Comparison of ENCODE assay signal across 14 cellular contexts in the genomic region with DNA sequence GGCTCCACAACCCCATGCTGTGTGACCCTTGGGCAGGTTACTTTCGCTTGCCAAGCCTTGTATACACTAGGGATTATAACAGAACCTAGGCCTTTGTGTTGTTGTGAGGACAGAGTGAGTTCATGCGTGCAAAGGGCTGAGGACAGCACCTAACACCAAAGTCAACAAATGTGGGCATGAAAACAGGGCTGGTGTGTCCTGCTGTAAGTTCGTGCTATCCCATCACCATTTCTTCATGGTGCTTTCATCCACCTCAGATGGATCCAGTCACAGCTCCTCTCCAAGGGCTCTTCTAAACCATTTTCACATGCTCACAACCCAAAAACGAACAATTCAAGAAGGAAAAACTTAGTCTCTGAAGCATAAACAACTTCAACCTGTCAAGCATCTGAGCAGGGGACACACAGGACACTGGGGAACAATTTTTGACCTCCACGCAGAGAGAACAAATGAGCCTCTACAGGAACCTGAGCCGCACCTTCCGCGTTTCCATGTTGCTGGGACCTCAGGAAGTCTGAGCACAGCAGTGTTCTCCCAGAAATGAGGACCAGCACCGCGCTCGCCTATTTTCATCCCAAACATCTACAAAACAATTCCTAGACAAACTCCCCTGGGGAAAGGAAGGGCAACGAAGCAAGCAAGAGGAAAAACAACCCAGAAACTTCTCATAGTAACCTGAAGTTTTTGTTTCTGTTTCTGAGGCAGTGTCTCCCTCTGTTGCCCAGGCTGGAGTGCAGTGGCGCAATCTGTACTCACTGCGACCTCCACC. TPM values are rescaled to one million over a fixed set of nuclear protein-coding genes. Genes with fewer than 3 reads are reported as not detected.
DNase-seq lines count a peak whose midpoint lies in the region; TF ChIP-seq lines count a peak whose summit lies in the region.
"Had no signal": no experiment of that assay in that cellular context is flagged by ENCODE, and none has a peak within 500 bp of the region (broad histone marks: within the 10 kb centered on the region; RNA-seq: fewer than 3 reads in every experiment).

No MANE protein-coding gene starts in this region.

- intact Hi-C loops in Caco-2 (cut with micrococcal nuclease; ENCODE audit: unreplicated experiment): loop anchor here (10.0 kb wide), 1 partner anchor 296 kb away; the partner anchor contains the start of gene GINM1

- H3K36me3 ChIP-seq in Caco-2 (ENCODE audit: control insufficient read depth, insufficient read depth, low read length): no peaks in the 10 kb centered on the region
- H3K36me3 ChIP-seq: prostate gland, tibial artery had no signal

- peaks cover 16% of the 10 kb centered on the region for H3K4me1 ChIP-seq in Caco-2

- H3K4me1 Mint-ChIP-seq in Caco-2 (ENCODE audit: low read depth, unreplicated experiment): peaks cover 30% of the 10 kb centered on the region
- H3K4me1 Mint-ChIP-seq in activated CD4-positive, alpha-beta T cell treated with anti-CD3 and anti-CD28 coated beads, Interleukin-2, amount 10 ng/mL, durations not matched to agents 7 days and 5 days: peaks cover 25% of the 10 kb centered on the region

- H3K27ac Mint-ChIP-seq in Caco-2 (ENCODE audit: unreplicated experiment): no peak overlapping the region
- H3K27ac Mint-ChIP-seq in activated CD4-positive, alpha-beta T cell treated with anti-CD3 and anti-CD28 coated beads, Interleukin-2, amount 10 ng/mL, durations not matched to agents 7 days and 5 days: no peak overlapping the region
- H3K27ac Mint-ChIP-seq: activated naive CD8-positive, alpha-beta T cell treated with anti-CD3 and anti-CD28 coated beads, Interleukin-2, amount 10 ng/mL, durations not matched to agents 7 days and 5 days had no signal

- CTCF ChIA-PET in Caco-2 (lab: Charles Lee): interaction anchor here (0.6 kb wide), 1 partner anchor 27 kb away, joined by 3 read pairs; no protein-coding TSS in a partner anchor
- CTCF ChIA-PET in activated CD4-positive, alpha-beta T cell treated with anti-CD3 and anti-CD28 coated beads, Interleukin-2, amount 10 ng/mL, durations not matched to agents 7 days and 5 days (lab: Charles Lee): no interaction called here

- BruUV-seq in Caco-2 (replicated peaks; lab: Mats Ljungman, UMichigan): no TSS peak

- H3K4me3 ChIP-seq in Caco-2 (ENCODE audit: low read depth, low read length): no peak overlapping the region
- no peak overlapping the region for H3K4me3 ChIP-seq in astrocyte of the cerebellum (ENCODE audit: low read depth, low read length)
- H3K4me3 ChIP-seq: prostate gland, tibial artery had no signal

- POLR2A ChIA-PET in Caco-2 (lab: Charles Lee): interaction anchor here (0.6 kb wide), 1 partner anchor 29 kb away, joined by 5 read pairs; no protein-coding TSS in a partner anchor
- POLR2A ChIA-PET in activated CD4-positive, alpha-beta T cell treated with anti-CD3 and anti-CD28 coated beads, Interleukin-2, amount 10 ng/mL, durations not matched to agents 7 days and 5 days (lab: Charles Lee): no interaction called here

- in situ Hi-C loops in astrocyte of the cerebellum (cut with HindIII; ENCODE audit: low sequenced_read_pairs) (no loop called here), G401 (cut with HindIII; ENCODE audit: low sequenced_read_pairs) (no loop called here)

- H3K4me3 Mint-ChIP-seq in Caco-2 (ENCODE audit: unreplicated experiment): peak overlapping the region; percentile 35
- no peak overlapping the region for H3K4me3 Mint-ChIP-seq in activated CD4-positive, alpha-beta T cell treated with anti-CD3 and anti-CD28 coated beads, Interleukin-2, amount 10 ng/mL, durations not matched to agents 7 days and 5 days
- H3K4me3 Mint-ChIP-seq: activated naive CD8-positive, alpha-beta T cell treated with anti-CD3 and anti-CD28 coated beads, Interleukin-2, amount 10 ng/mL, durations not matched to agents 7 days and 5 days had no signal

- no peaks in the 10 kb centered on the region for H3K27me3 ChIP-seq in Caco-2 (replicated peaks; ENCODE audit: control insufficient read depth, insufficient read depth, low read length)
- H3K27me3 ChIP-seq: tibial artery had no signal

- H3K36me3 Mint-ChIP-seq in Caco-2 (ENCODE audit: insufficient read depth, unreplicated experiment): no peaks in the 10 kb centered on the region
- H3K36me3 Mint-ChIP-seq in activated CD4-positive, alpha-beta T cell treated with anti-CD3 and anti-CD28 coated beads, Interleukin-2, amount 10 ng/mL, durations not matched to agents 7 days and 5 days (ENCODE audit: low read depth): no peaks in the 10 kb centered on the region
- H3K36me3 Mint-ChIP-seq: activated naive CD8-positive, alpha-beta T cell treated with anti-CD3 and anti-CD28 coated beads, Interleukin-2, amount 10 ng/mL, durations not matched to agents 7 days and 5 days had no signal

- no peak for TF ChIP-seq CTCF in Caco-2 (IDR thresholded peaks at IDR 0.05; ENCODE audit: insufficient read depth in 1 of 2, low read depth in 1 of 2, low read length in 1 of 2, severe bottlenecking in 1 of 2, unreplicated experiment in 1 of 2)
- TF ChIP-seq CTCF in astrocyte of the cerebellum (IDR thresholded peaks at IDR 0.05; ENCODE audit: low read depth, low read length, missing control alignments): peak; percentile 21

- no peaks in the 10 kb centered on the region for H3K9me3 Mint-ChIP-seq in Caco-2 (ENCODE audit: unreplicated experiment)
- no peaks in the 10 kb centered on the region for H3K9me3 Mint-ChIP-seq in activated CD4-positive, alpha-beta T cell treated with anti-CD3 and anti-CD28 coated beads, Interleukin-2, amount 10 ng/mL, durations not matched to agents 7 days and 5 days
- H3K9me3 Mint-ChIP-seq: activated naive CD8-positive, alpha-beta T cell treated with anti-CD3 and anti-CD28 coated beads, Interleukin-2, amount 10 ng/mL, durations not matched to agents 7 days and 5 days had no signal

- DNase-seq in Caco-2: no peak
- DNase-seq in M059J (ENCODE audit: low read depth): peak; percentile 16
- no peak for DNase-seq in astrocyte of the cerebellum (ENCODE audit: low read depth)
- peak; percentile 36 to 51 for DNase-seq in lung microvascular endothelial cell (ENCODE audit: low read depth in 2 of 2)
- no peak for DNase-seq in GM19238 (ENCODE audit: insufficient read length, low spot score)
- DNase-seq in activated CD4-positive, alpha-beta T cell treated with anti-CD3 and anti-CD28 coated beads, Interleukin-2, amount 10 ng/mL, durations not matched to agents 7 days and 5 days: no peak
- no peak for DNase-seq in G401 (ENCODE audit: low spot score)
- DNase-seq in activated CD4-positive, CD25-positive, alpha-beta regulatory T cell treated with anti-CD3 and anti-CD28 coated beads, Interleukin-2, amount 50 U/mL, for 72 hours: no peak
- DNase-seq: activated CD4-positive, alpha-beta T cell treated with anti-CD3 and anti-CD28 coated beads for 4 hours; activated naive CD8-positive, alpha-beta T cell treated with anti-CD3 and anti-CD28 coated beads, Interleukin-2, amount 10 ng/mL, durations not matched to agents 7 days and 5 days; NCI-H1105 treated with DMSO at 0.1 percent for 48 hours; tibial artery had no signal

- no peaks in the 10 kb centered on the region for H3K9me3 ChIP-seq in Caco-2
- H3K9me3 ChIP-seq: prostate gland, tibial artery had no signal

- H3K27me3 Mint-ChIP-seq in Caco-2 (ENCODE audit: insufficient read depth, unreplicated experiment): no peaks in the 10 kb centered on the region
- H3K27me3 Mint-ChIP-seq in activated CD4-positive, alpha-beta T cell treated with anti-CD3 and anti-CD28 coated beads, Interleukin-2, amount 10 ng/mL, durations not matched to agents 7 days and 5 days: peaks cover 19% of the 10 kb centered on the region

RNA-seq across cellular contexts. Expression of gene LRP11, which starts 3.1 kb away (rescaled TPM):
- total RNA-seq in Caco-2 (2022): 17.7 and 18.4 TPM in 2 replicates
- 65.9 and 92.0 TPM in 2 replicates for total RNA-seq in M059J (2014; rRNA removed; shearing (Covaris generic))
- total RNA-seq in lung microvascular endothelial cell: 8.1 and 18.8 TPM in 2 replicates
- 1 to 10 TPM; 6.5 to 7.4 TPM for total RNA-seq in activated CD4-positive, alpha-beta T cell treated with anti-CD3 and anti-CD28 coated beads, Interleukin-2, amount 10 ng/mL, durations not matched to agents 7 days and 5 days
- total RNA-seq in G401 (2014; rRNA removed; shearing (Covaris generic)): 18.8 and 19.3 TPM in 2 replicates

RNA-seq across cellular contexts. Expression of gene RAET1E, which starts 36.9 kb away (rescaled TPM):
- total RNA-seq in Caco-2 (2022): not detected in 2 replicates
- total RNA-seq in M059J (2014; rRNA removed; shearing (Covaris generic)): 1.5 and 2.7 TPM in 2 replicates
- under 0.01 TPM in 1 of 2 replicates, not detected in the other for total RNA-seq in lung microvascular endothelial cell
- not detected for total RNA-seq in activated CD4-positive, alpha-beta T cell treated with anti-CD3 and anti-CD28 coated beads, Interleukin-2, amount 10 ng/mL, durations not matched to agents 7 days and 5 days
- total RNA-seq in G401 (2014; rRNA removed; shearing (Covaris generic)): not detected in 2 replicates
- total RNA-seq: activated naive CD8-positive, alpha-beta T cell treated with anti-CD3 and anti-CD28 coated beads, Interleukin-2, amount 10 ng/mL, durations not matched to agents 7 days and 5 days; kidney epithelial cell had no signal

Comparison
In these comparisons a context has a peak if more than half of its experiments do, and no peak if none do; other contexts are left out.
1. DNase-seq: peak in M059J (single experiment) and lung microvascular endothelial cell (2 of 2); none in Caco-2 (0 of 2), astrocyte of the cerebellum (single experiment), GM19238 (single experiment), activated CD4-positive, alpha-beta T cell treated with anti-CD3 and anti-CD28 coated beads, Interleukin-2, amount 10 ng/mL, durations not matched to agents 7 days and 5 days (single experiment), G401 (single experiment) and activated CD4-positive, CD25-positive, alpha-beta regulatory T cell treated with anti-CD3 and anti-CD28 coated beads, Interleukin-2, amount 50 U/mL, for 72 hours (single experiment).